In the genomic region with DNA sequence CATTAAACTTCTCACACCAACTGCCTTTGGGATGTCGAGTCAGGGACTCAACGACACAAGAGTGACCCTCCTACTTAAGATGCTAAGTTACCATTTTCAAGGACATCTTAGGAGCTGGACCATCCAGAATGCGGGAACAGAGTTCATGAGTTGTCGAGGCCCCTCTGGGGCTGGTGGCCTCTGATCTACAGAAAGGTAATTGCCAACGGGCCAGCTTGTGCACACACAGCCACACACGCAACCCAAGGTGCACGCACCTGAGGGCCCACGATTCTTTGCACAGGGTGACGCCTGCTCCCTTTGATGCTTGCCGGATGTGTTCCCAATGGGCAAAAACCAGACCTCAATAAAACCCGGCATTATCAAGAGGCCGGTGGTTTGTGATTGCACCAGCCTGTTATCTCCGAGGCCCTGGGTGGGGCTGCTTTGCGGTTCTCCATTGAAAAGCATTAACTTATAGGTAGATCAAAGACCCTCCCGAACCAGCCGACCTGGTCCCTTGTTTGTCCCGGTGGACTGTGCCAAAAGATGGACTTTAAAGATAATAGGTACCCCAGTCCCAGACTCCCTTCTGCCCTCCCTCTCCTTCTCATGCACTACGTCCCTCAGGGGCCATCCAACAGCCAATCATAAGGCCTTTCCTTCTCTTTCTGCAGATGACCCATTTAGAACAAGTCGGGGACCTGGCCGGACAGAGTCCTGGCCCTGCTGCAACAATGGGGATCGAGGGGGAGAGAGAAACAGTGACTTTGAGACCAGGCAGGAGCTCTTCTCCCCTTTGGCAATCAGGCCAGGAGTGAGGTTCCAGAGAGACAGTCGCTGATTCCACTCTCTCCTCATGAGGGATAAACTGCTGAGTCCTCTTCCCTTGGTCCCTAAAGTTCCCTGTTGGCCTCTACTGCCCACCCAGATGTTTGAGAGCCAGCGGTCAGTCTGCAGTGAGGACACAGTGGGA, we compare ENCODE assay signal across 1 cellular context.
TF ChIP-seq lines count a peak whose summit lies in the region.

No MANE protein-coding gene starts in this region.

TF ChIP-seq in HepG2, 621 proteins besides CTCF, POLR2A, EP300 and RAD21 (continued from another document and continues in another):
- TF ChIP-seq, protein P1, sequence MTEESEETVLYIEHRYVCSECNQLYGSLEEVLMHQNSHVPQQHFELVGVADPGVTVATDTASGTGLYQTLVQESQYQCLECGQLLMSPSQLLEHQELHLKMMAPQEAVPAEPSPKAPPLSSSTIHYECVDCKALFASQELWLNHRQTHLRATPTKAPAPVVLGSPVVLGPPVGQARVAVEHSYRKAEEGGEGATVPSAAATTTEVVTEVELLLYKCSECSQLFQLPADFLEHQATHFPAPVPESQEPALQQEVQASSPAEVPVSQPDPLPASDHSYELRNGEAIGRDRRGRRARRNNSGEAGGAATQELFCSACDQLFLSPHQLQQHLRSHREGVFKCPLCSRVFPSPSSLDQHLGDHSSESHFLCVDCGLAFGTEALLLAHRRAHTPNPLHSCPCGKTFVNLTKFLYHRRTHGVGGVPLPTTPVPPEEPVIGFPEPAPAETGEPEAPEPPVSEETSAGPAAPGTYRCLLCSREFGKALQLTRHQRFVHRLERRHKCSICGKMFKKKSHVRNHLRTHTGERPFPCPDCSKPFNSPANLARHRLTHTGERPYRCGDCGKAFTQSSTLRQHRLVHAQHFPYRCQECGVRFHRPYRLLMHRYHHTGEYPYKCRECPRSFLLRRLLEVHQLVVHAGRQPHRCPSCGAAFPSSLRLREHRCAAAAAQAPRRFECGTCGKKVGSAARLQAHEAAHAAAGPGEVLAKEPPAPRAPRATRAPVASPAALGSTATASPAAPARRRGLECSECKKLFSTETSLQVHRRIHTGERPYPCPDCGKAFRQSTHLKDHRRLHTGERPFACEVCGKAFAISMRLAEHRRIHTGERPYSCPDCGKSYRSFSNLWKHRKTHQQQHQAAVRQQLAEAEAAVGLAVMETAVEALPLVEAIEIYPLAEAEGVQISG (CRISPR knock-in tag; IDR thresholded peaks at IDR 0.05) = peak; percentile 88
- peak; percentile 94 for TF ChIP-seq BCL6 (CRISPR knock-in tag; IDR thresholded peaks at IDR 0.05)
- TF ChIP-seq FOXP1 (IDR thresholded peaks at IDR 0.05) = no peak; the same call in 1 of the 2 replicates
- peak; percentile 93 for TF ChIP-seq FOXP1 (CRISPR knock-in tag; IDR thresholded peaks at IDR 0.05)
- TF ChIP-seq PBX2 (CRISPR knock-in tag; IDR thresholded peaks at IDR 0.05) = 0 out of 2 replicates have a peak, but pooled peaks have one; percentile 12
- no peak for TF ChIP-seq PBX3 (CRISPR knock-in tag; IDR thresholded peaks at IDR 0.05; ENCODE audit: borderline replicate concordance)
- TF ChIP-seq ZFP36 (IDR thresholded peaks at IDR 0.05; ENCODE audit: borderline replicate concordance, low read depth, low read length, partially characterized antibody) = no peak
- peak; percentile 77 for TF ChIP-seq U2AF1 (optimal IDR thresholded peaks at IDR 0.05; ENCODE audit: low read depth, low read length)
- TF ChIP-seq GFI1 (CRISPR knock-in tag; IDR thresholded peaks at IDR 0.05; ENCODE audit: borderline replicate concordance) = peak; percentile 77
- TF ChIP-seq, protein P2, sequence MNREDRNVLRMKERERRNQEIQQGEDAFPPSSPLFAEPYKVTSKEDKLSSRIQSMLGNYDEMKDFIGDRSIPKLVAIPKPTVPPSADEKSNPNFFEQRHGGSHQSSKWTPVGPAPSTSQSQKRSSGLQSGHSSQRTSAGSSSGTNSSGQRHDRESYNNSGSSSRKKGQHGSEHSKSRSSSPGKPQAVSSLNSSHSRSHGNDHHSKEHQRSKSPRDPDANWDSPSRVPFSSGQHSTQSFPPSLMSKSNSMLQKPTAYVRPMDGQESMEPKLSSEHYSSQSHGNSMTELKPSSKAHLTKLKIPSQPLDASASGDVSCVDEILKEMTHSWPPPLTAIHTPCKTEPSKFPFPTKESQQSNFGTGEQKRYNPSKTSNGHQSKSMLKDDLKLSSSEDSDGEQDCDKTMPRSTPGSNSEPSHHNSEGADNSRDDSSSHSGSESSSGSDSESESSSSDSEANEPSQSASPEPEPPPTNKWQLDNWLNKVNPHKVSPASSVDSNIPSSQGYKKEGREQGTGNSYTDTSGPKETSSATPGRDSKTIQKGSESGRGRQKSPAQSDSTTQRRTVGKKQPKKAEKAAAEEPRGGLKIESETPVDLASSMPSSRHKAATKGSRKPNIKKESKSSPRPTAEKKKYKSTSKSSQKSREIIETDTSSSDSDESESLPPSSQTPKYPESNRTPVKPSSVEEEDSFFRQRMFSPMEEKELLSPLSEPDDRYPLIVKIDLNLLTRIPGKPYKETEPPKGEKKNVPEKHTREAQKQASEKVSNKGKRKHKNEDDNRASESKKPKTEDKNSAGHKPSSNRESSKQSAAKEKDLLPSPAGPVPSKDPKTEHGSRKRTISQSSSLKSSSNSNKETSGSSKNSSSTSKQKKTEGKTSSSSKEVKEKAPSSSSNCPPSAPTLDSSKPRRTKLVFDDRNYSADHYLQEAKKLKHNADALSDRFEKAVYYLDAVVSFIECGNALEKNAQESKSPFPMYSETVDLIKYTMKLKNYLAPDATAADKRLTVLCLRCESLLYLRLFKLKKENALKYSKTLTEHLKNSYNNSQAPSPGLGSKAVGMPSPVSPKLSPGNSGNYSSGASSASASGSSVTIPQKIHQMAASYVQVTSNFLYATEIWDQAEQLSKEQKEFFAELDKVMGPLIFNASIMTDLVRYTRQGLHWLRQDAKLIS (CRISPR knock-in tag; IDR thresholded peaks at IDR 0.05) = peak; percentile 98; the same call in 1 of the 2 replicates
- 0 out of 2 replicates have a peak, but pooled peaks have one; percentile 62 for TF ChIP-seq ZNF83 (CRISPR knock-in tag; IDR thresholded peaks at IDR 0.05; ENCODE audit: borderline replicate concordance)
- peak; percentile 77; the same call in 1 of the 2 replicates for TF ChIP-seq HINFP (CRISPR knock-in tag; IDR thresholded peaks at IDR 0.05; ENCODE audit: low read depth)
- TF ChIP-seq TOE1 (CRISPR knock-in tag; IDR thresholded peaks at IDR 0.05) = 0 out of 2 replicates have a peak, but pooled peaks have one; percentile 74
- TF ChIP-seq NONO (IDR thresholded peaks at IDR 0.05) = no peak
- peak; percentile 82 for TF ChIP-seq NONO (CRISPR knock-in tag; conservative IDR thresholded peaks at IDR 0.05)
- peak; percentile 94 for TF ChIP-seq RBM22 (optimal IDR thresholded peaks at IDR 0.05; ENCODE audit: low read length)
- peak; percentile 28 for TF ChIP-seq CBX1 (IDR thresholded peaks at IDR 0.05; ENCODE audit: low read depth)
- TF ChIP-seq, protein P3, sequence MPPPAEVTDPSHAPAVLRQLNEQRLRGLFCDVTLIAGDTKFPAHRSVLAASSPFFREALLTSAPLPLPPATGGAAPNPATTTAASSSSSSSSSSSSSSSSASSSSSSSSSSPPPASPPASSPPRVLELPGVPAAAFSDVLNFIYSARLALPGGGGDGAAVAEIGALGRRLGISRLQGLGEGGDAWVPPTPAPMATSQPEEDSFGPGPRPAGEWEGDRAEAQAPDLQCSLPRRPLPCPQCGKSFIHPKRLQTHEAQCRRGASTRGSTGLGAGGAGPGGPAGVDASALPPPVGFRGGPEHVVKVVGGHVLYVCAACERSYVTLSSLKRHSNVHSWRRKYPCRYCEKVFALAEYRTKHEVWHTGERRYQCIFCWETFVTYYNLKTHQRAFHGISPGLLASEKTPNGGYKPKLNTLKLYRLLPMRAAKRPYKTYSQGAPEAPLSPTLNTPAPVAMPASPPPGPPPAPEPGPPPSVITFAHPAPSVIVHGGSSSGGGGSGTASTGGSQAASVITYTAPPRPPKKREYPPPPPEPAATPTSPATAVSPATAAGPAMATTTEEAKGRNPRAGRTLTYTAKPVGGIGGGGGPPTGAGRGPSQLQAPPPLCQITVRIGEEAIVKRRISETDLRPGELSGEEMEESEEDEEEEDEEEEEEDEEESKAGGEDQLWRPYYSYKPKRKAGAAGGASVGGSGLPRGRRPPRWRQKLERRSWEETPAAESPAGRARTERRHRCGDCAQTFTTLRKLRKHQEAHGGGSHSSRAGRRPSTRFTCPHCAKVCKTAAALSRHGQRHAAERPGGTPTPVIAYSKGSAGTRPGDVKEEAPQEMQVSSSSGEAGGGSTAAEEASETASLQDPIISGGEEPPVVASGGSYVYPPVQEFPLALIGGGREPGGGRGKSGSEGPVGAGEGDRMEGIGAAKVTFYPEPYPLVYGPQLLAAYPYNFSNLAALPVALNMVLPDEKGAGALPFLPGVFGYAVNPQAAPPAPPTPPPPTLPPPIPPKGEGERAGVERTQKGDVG (CRISPR knock-in tag; IDR thresholded peaks at IDR 0.05; ENCODE audit: borderline replicate concordance) = peak; percentile 91
- TF ChIP-seq KMT2B (CRISPR knock-in tag; IDR thresholded peaks at IDR 0.05) = peak; percentile 66; the same call in 1 of the 2 replicates
- no peak for TF ChIP-seq RFXANK (CRISPR knock-in tag; IDR thresholded peaks at IDR 0.05)
- no peak for TF ChIP-seq KAT2B (IDR thresholded peaks at IDR 0.05; ENCODE audit: borderline replicate concordance, low read depth, low read length)
- TF ChIP-seq ZNF607 (CRISPR knock-in tag; IDR thresholded peaks at IDR 0.05; ENCODE audit: borderline replicate concordance) = 0 out of 2 replicates have a peak, but pooled peaks have one; percentile 81
- TF ChIP-seq POGZ (CRISPR knock-in tag; IDR thresholded peaks at IDR 0.05) = peak; percentile 79
- TF ChIP-seq HNRNPLL (IDR thresholded peaks at IDR 0.05; ENCODE audit: low read depth, low read length, poor library complexity, severe bottlenecking) = peak; percentile 51
- TF ChIP-seq, protein P4, sequence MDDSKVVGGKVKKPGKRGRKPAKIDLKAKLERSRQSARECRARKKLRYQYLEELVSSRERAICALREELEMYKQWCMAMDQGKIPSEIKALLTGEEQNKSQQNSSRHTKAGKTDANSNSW (CRISPR knock-in tag; IDR thresholded peaks at IDR 0.05; ENCODE audit: borderline replicate concordance) = peak; percentile 59; the same call in 1 of the 2 replicates
- TF ChIP-seq STAG1 (CRISPR knock-in tag; IDR thresholded peaks at IDR 0.05) = peak; percentile 56
- TF ChIP-seq NCOR1 (IDR thresholded peaks at IDR 0.05; ENCODE audit: borderline replicate concordance, low read length) = peak; percentile 99
- TF ChIP-seq MAZ (IDR thresholded peaks at IDR 0.05; ENCODE audit: borderline replicate concordance, low read depth, low read length) = no peak
- peak; percentile 76 for TF ChIP-seq MAZ (CRISPR knock-in tag; IDR thresholded peaks at IDR 0.05; ENCODE audit: low read depth)
- TF ChIP-seq GATAD2A (CRISPR knock-in tag; IDR thresholded peaks at IDR 0.05) = peak; percentile 99
- TF ChIP-seq PRDM15 (CRISPR knock-in tag; IDR thresholded peaks at IDR 0.05) = peak; percentile 81; the same call in 1 of the 2 replicates
- TF ChIP-seq SRSF9 (IDR thresholded peaks at IDR 0.05; ENCODE audit: borderline replicate concordance, insufficient read depth, low read depth, low read length, poor library complexity, severe bottlenecking) = no peak
- peak; percentile 84 for TF ChIP-seq MEF2D (CRISPR knock-in tag; IDR thresholded peaks at IDR 0.05)
- peak; percentile 40; the same call in 1 of the 2 replicates for TF ChIP-seq CHD2 (IDR thresholded peaks at IDR 0.05; ENCODE audit: low read depth, low read length)
- TF ChIP-seq HES4 (CRISPR knock-in tag; IDR thresholded peaks at IDR 0.05; ENCODE audit: borderline replicate concordance) = no peak
